1 cellular context compared by ENCODE assay signal in genomic region chr1:20255666-20256065, GRCh38.
TF ChIP-seq lines count a peak whose summit lies in the region.

No MANE protein-coding gene starts in this region.

TF ChIP-seq in GM12878, 131 proteins besides CTCF, POLR2A, EP300 and RAD21 (continued from another document):
- TF ChIP-seq SKIL (IDR thresholded peaks at IDR 0.05; ENCODE audit: low read depth, poor library complexity, severe bottlenecking) (no peak), NFIC (IDR thresholded peaks at IDR 0.05; ENCODE audit: low read depth, low read length) (no peak), MEF2A (IDR thresholded peaks at IDR 0.05; ENCODE audit: insufficient read depth, low read depth, low read length) (no peak), DPF2 (IDR thresholded peaks at IDR 0.05) (no peak), MEF2B (IDR thresholded peaks at IDR 0.05; ENCODE audit: partially characterized antibody, poor library complexity, severe bottlenecking) (no peak), E2F4 (IDR thresholded peaks at IDR 0.05; ENCODE audit: low read depth, low read length) (no peak), RELB (IDR thresholded peaks at IDR 0.05; ENCODE audit: low read depth) (no peak), SPI1 (IDR thresholded peaks at IDR 0.05; ENCODE audit: borderline replicate concordance, insufficient read depth, low read depth, low read length) (no peak), KDM1A (IDR thresholded peaks at IDR 0.05; ENCODE audit: borderline replicate concordance) (no peak), BRCA1 (IDR thresholded peaks at IDR 0.05; ENCODE audit: low read depth, low read length) (no peak)
